Comparison of ENCODE assay signal across 16 cellular contexts in the genomic region with DNA sequence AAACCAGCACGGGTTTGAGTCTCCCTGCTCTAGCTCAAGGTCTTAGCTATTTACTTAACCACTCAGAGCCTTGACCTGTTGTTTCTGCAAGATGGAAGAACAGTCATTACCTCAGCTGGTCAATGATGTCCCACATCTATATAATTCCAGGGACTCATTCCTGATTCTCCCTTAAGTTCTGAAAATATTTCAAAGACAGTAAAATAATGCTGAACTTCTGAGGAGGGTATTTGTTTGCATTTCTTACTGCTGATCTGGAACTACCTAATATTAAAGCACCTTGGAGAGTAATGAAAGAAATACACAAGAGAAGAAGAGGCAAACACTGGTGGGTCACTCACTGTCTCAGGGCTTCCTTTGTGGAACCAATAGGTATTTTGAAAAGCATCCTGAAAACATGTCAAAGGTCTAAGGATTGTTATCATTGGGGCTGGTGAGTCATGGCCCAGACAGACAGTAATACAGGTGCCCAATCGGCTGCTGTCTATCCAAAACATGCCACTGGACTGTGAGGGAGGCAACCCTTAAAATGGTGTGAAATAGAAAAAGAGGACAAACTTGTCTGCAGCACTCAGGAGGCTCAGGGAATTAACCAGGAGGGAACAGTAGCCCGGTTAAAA.
DNase-seq lines count a peak whose midpoint lies in the region; ATAC-seq, FAIRE-seq and TF ChIP-seq lines count a peak whose summit lies in the region.
"Had no signal": no experiment of that assay in that cellular context is flagged by ENCODE, and none has a peak within 500 bp of the region (broad histone marks: within the 10 kb centered on the region; RNA-seq: fewer than 3 reads in every experiment).

No MANE protein-coding gene starts in this region.

- no peak overlapping the region for H3K23ac ChIP-seq in trophoblast cell (ENCODE audit: low read length)

- H3K27ac ChIP-seq in HCT116 (ENCODE audit: low read depth, low read length): no peak overlapping the region
- no peak overlapping the region for H3K27ac ChIP-seq in K562 (ENCODE audit: extremely low read depth, low read depth, low read length)
- H3K27ac ChIP-seq in HepG2 (ENCODE audit: extremely low read length, insufficient read depth, low read length): no peak overlapping the region
- H3K27ac ChIP-seq in trophoblast cell (ENCODE audit: low read depth, low read length): no peak overlapping the region
- H3K27ac ChIP-seq: BLaER1 treated with 17β-estradiol and CSF1 and Interleukin-3, amounts not matched to agents 10 nM and 100 nM; GM23248 had no signal

- H2AFZ ChIP-seq in HCT116 (ENCODE audit: low read depth, low read length, poor library complexity, severe bottlenecking): peak overlapping the region; percentile 19
- no peak overlapping the region; the same call in 1 of the 2 replicates for H2AFZ ChIP-seq in K562 (ENCODE audit: low read depth, low read length)
- no peak overlapping the region for H2AFZ ChIP-seq in HepG2 (ENCODE audit: low read length)
- no peak overlapping the region for H2AFZ ChIP-seq in trophoblast cell (ENCODE audit: insufficient read depth, low read length, poor library complexity)
- H2AFZ ChIP-seq: GM23248 had no signal

- BruUV-seq in HCT116 (replicated peaks; lab: Mats Ljungman, UMichigan) (no TSS peak), K562 (replicated peaks; lab: Mats Ljungman, UMichigan) (no TSS peak), HepG2 (replicated peaks; lab: Mats Ljungman, UMichigan) (no TSS peak)

- WGBS in K562 (ENCODE audit: insufficient coverage, low coverage, missing lambda C conversion rate): 15% methylated on average over 3 of the region's 3 CpGs
- WGBS in HepG2 (ENCODE audit: low lambda C conversion rate): 33% methylated on average over 3 of the region's 3 CpGs
- no CpG with 5 or more reads among the region's 3 CpGs for WGBS in trophoblast cell (ENCODE audit: extremely low coverage, insufficient coverage, insufficient read length)

- no peak overlapping the region for H4K8ac ChIP-seq in trophoblast cell (ENCODE audit: low read depth, low read length)

- no peak overlapping the region for H3K14ac ChIP-seq in trophoblast cell (ENCODE audit: low read length)

- no peaks in the 10 kb centered on the region for H4K20me1 ChIP-seq in HCT116 (ENCODE audit: insufficient read depth)
- H4K20me1 ChIP-seq in K562 (replicated peaks; ENCODE audit: control insufficient read depth, insufficient read depth, low read length): no peaks in the 10 kb centered on the region
- H4K20me1 ChIP-seq in HepG2 (ENCODE audit: insufficient read depth, low read length): no peaks in the 10 kb centered on the region
- H4K20me1 ChIP-seq: BLaER1 treated with 17β-estradiol and CSF1 and Interleukin-3, amounts not matched to agents 10 nM and 100 nM had no signal

- RAD21 ChIA-PET in HCT116 (lab: Charles Lee; ENCODE audit: low non-redundant PET in 1 of 2, low total read pairs in 2 of 2, uncharacterized antibody in 2 of 2, unreplicated experiment in 2 of 2): no interaction called here

- H3K27me3 ChIP-seq in HCT116 (ENCODE audit: insufficient read depth, low read length) (no peaks in the 10 kb centered on the region), K562 (ENCODE audit: control insufficient read depth in 2 of 2, insufficient read depth in 2 of 2, low read length in 2 of 2) (no peaks in the 10 kb centered on the region), HepG2 (ENCODE audit: control insufficient read depth in 1 of 2, insufficient read depth in 2 of 2, low read length in 2 of 2) (no peaks in the 10 kb centered on the region), trophoblast cell (ENCODE audit: insufficient read depth, low read length) (no peaks in the 10 kb centered on the region)
- H3K27me3 ChIP-seq: BLaER1 treated with 17β-estradiol and CSF1 and Interleukin-3, amounts not matched to agents 10 nM and 100 nM had no signal

- CTCF ChIA-PET in HCT116 (lab: Charles Lee): no interaction called here
- CTCF ChIA-PET in K562 (lab: Yijun Ruan, JAX; ENCODE audit: low intra/inter-chr PET ratio): no interaction called here
- CTCF ChIA-PET in HepG2 (lab: Yijun Ruan, JAX; ENCODE audit: low intra/inter-chr PET ratio, low total read pairs): no interaction called here

- TF ChIP-seq POLR2A in HCT116 (IDR thresholded peaks at IDR 0.05; ENCODE audit: borderline replicate concordance, extremely low read depth, insufficient read depth, insufficient read length) (no peak), K562 (conservative IDR thresholded peaks at IDR 0.05) (no peak), HepG2 (IDR thresholded peaks at IDR 0.05; ENCODE audit: insufficient read depth in 1 of 2, low read depth in 2 of 2, low read length in 2 of 2) (no peak)

- H2BK120ac ChIP-seq in trophoblast cell (ENCODE audit: insufficient read depth, low read length, poor library complexity): no peak overlapping the region

- ATAC-seq in HCT116: no peak
- no peak for ATAC-seq in K562
- ATAC-seq in HepG2: no peak
- ATAC-seq in HG03196 (IDR thresholded peaks at IDR 0.05; ENCODE audit: unreplicated experiment): no peak
- ATAC-seq: CD8-positive, alpha-beta T cell; GM12878 had no signal

- H3K79me2 ChIP-seq in HCT116 (ENCODE audit: insufficient read depth, low read length) (no peaks in the 10 kb centered on the region), K562 (ENCODE audit: control insufficient read depth, insufficient read depth, low read length) (no peaks in the 10 kb centered on the region), HepG2 (ENCODE audit: insufficient read depth, low read length) (no peaks in the 10 kb centered on the region), trophoblast cell (ENCODE audit: control insufficient read depth, insufficient read depth, low read length, poor library complexity) (no peaks in the 10 kb centered on the region)

- no peak for TF ChIP-seq RAD21 in HCT116 (IDR thresholded peaks at IDR 0.05; ENCODE audit: low read depth)
- no peak for TF ChIP-seq RAD21 in K562 (CRISPR knock-in tag; conservative IDR thresholded peaks at IDR 0.05 in 1 of 2, IDR thresholded peaks at IDR 0.05 in 1 of 2)
- no peak for TF ChIP-seq RAD21 in HepG2 (CRISPR knock-in tag; IDR thresholded peaks at IDR 0.05)

- no peak overlapping the region for H2AK5ac ChIP-seq in trophoblast cell (ENCODE audit: low read length)

- H3K4me3 ChIP-seq in HCT116 (replicated peaks in 1 of 2; ENCODE audit: low read depth in 1 of 2, low read length in 2 of 2): no peak overlapping the region
- H3K4me3 ChIP-seq in K562: no peak overlapping the region
- H3K4me3 ChIP-seq in HepG2 (replicated peaks in 1 of 3; ENCODE audit: insufficient read depth in 1 of 3, low read depth in 2 of 3, low read length in 3 of 3): no peak overlapping the region
- H3K4me3 ChIP-seq in trophoblast cell (ENCODE audit: low read depth, low read length): no peak overlapping the region
- H3K4me3 ChIP-seq: BLaER1 treated with 17β-estradiol and CSF1 and Interleukin-3, amounts not matched to agents 10 nM and 100 nM; GM12878; GM23248; HAP-1 had no signal

- intact Hi-C loops in HCT116 (cut with micrococcal nuclease) (no loop called here), K562 (cut with micrococcal nuclease) (no loop called here), HepG2 (cut with micrococcal nuclease; ENCODE audit: unreplicated experiment) (no loop called here)

- no peaks in the 10 kb centered on the region for H3K9me1 ChIP-seq in K562 (ENCODE audit: control insufficient read depth, insufficient read depth, low read length)

- in situ Hi-C loops in K562 (cut with MboI) (no loop called here), HepG2 (cut with HindIII; ENCODE audit: extremely low pct_ligation_motif_present, low pct_unique_long_range_greater_than_20kb) (loop anchor here (25.0 kb wide), 1 partner anchor 423 kb away; a partner anchor contains a TSS), ACHN (cut with HindIII; ENCODE audit: low pct_ligation_motif_present, low pct_unique_long_range_greater_than_20kb, low sequenced_read_pairs) (no loop called here)

- H3K4ac ChIP-seq in trophoblast cell (ENCODE audit: low read depth, low read length): no peak overlapping the region

- FAIRE-seq in K562 (lab: Jason Lieb, UNC): no peak
- no peak for FAIRE-seq in HepG2 (lab: Jason Lieb, UNC)
- FAIRE-seq: GM12878 had no signal

- H3K36me3 ChIP-seq in HCT116 (ENCODE audit: control insufficient read depth in 1 of 2, insufficient read depth in 2 of 2, low read length in 2 of 2) (no peaks in the 10 kb centered on the region), K562 (ENCODE audit: control insufficient read depth, insufficient read depth, low read length) (no peaks in the 10 kb centered on the region), HepG2 (replicated peaks in 1 of 2; ENCODE audit: control insufficient read depth in 1 of 2, insufficient read depth in 2 of 2, low read length in 2 of 2) (no peaks in the 10 kb centered on the region), trophoblast cell (ENCODE audit: control insufficient read depth in 1 of 2, insufficient read depth in 2 of 2, low read length in 2 of 2) (no peaks in the 10 kb centered on the region)
- H3K36me3 ChIP-seq: BLaER1 treated with 17β-estradiol and CSF1 and Interleukin-3, amounts not matched to agents 10 nM and 100 nM; HAP-1 had no signal

- H3K4me1 ChIP-seq in HCT116 (ENCODE audit: control insufficient read depth in 1 of 2, insufficient read depth in 2 of 2, low read length in 2 of 2) (peaks cover 18 to 32% of the 10 kb centered on the region in 2 experiments), K562 (replicated peaks in 1 of 2; ENCODE audit: control insufficient read depth in 2 of 2, insufficient read depth in 2 of 2, low read length in 2 of 2) (peaks cover 4 to 34% of the 10 kb centered on the region in 2 experiments; a peak in 3 of 5 replicates), HepG2 (ENCODE audit: insufficient read depth, low read length) (peaks cover 95% of the 10 kb centered on the region), trophoblast cell (ENCODE audit: control insufficient read depth in 1 of 2, insufficient read depth in 2 of 2, low read length in 2 of 2) (peaks cover 9 to 16% of the 10 kb centered on the region in 2 experiments)
- H3K4me1 ChIP-seq: HAP-1 had no signal

- TF ChIP-seq CTCF in HCT116 (IDR thresholded peaks at IDR 0.05 in 2 of 3, conservative IDR thresholded peaks at IDR 0.05 in 1 of 3; ENCODE audit: borderline replicate concordance in 1 of 3, insufficient read depth in 1 of 3, low read depth in 2 of 3, low read length in 2 of 3): no peak
- no peak for TF ChIP-seq CTCF in K562 (IDR thresholded peaks at IDR 0.05 in 2 of 3, conservative IDR thresholded peaks at IDR 0.05 in 1 of 3; ENCODE audit: insufficient read depth in 2 of 3, low read depth in 1 of 3, low read length in 3 of 3)
- TF ChIP-seq CTCF in HepG2 (CRISPR knock-in tag; IDR thresholded peaks at IDR 0.05): no peak

- no peak overlapping the region for H2BK5ac ChIP-seq in trophoblast cell (ENCODE audit: low read depth, low read length, poor library complexity)

- H3K79me1 ChIP-seq in trophoblast cell (ENCODE audit: low read length): peaks cover 6% of the 10 kb centered on the region

- H3K9me3 ChIP-seq in HCT116 (ENCODE audit: control insufficient read depth in 1 of 2, insufficient read depth in 1 of 2, low read depth in 1 of 2, low read length in 2 of 2) (no peaks in the 10 kb centered on the region), K562 (replicated peaks; ENCODE audit: control insufficient read depth, insufficient read depth, low read depth, low read length) (no peaks in the 10 kb centered on the region), HepG2 (ENCODE audit: low read length) (no peaks in the 10 kb centered on the region), trophoblast cell (ENCODE audit: insufficient read depth, low read depth, low read length) (no peaks in the 10 kb centered on the region)
- H3K9me3 ChIP-seq: BLaER1 treated with 17β-estradiol and CSF1 and Interleukin-3, amounts not matched to agents 10 nM and 100 nM; HAP-1 had no signal

- no peaks in the 10 kb centered on the region for H3K9me2 ChIP-seq in HCT116 (ENCODE audit: insufficient read depth)

- H3K4me2 ChIP-seq in HCT116 (ENCODE audit: low read length) (no peak overlapping the region), K562 (ENCODE audit: insufficient read depth, low read length) (no peak overlapping the region), HepG2 (ENCODE audit: low read depth, low read length) (peak overlapping the region; percentile 18; the same call in 1 of the 2 replicates), trophoblast cell (ENCODE audit: low read length) (no peak overlapping the region)
- H3K4me2 ChIP-seq: BLaER1 treated with 17β-estradiol and CSF1 and Interleukin-3, amounts not matched to agents 10 nM and 100 nM had no signal

- POLR2A ChIA-PET in HCT116 (lab: Charles Lee) (no interaction called here), K562 (lab: Yijun Ruan, JAX) (interaction anchor here (0.7 kb wide), 1 partner anchor 10 kb away, joined by 3 read pairs; no protein-coding TSS in a partner anchor), HepG2 (lab: Yijun Ruan, JAX) (interaction anchor here (1.4 to 2.5 kb wide), 3 partner anchors 12 to 16 kb away, joined by 5 to 16 read pairs (median 13); no protein-coding TSS in a partner anchor)

- DNase-seq in HCT116 (ENCODE audit: low read depth, low spot score) (no peak), K562 (ENCODE audit: extremely low read depth in 1 of 4, low spot score in 3 of 4) (no peak), HepG2 (ENCODE audit: low spot score) (peak; percentile 72), trophoblast cell (peak; percentile 72 to 82), ACHN (no peak), NCI-H82 (lab: John Stamatoyannopoulos, UW) (no peak)
- DNase-seq: 8988T; CD8-positive, alpha-beta T cell; DMS 273 treated with DMSO at 0.1 percent for 48 hours; DND-41; EL; GM23248 had no signal

- no peak overlapping the region for H3K18ac ChIP-seq in trophoblast cell (ENCODE audit: low read length)

- TF ChIP-seq EP300 in K562 (IDR thresholded peaks at IDR 0.05; ENCODE audit: low read length) (no peak), HepG2 (IDR thresholded peaks at IDR 0.05; ENCODE audit: low read depth in 2 of 2, low read length in 2 of 2) (no peak; a peak in 1 of 4 replicates), HepG2 (CRISPR knock-in tag; IDR thresholded peaks at IDR 0.05; ENCODE audit: borderline replicate concordance) (peak; percentile 43; the same call in 1 of the 2 replicates)

- H2BK12ac ChIP-seq in trophoblast cell (ENCODE audit: low read length): no peak overlapping the region

- no peak overlapping the region for H3K9ac ChIP-seq in HCT116 (ENCODE audit: low read length)
- H3K9ac ChIP-seq in K562 (ENCODE audit: insufficient read depth in 1 of 2, low read depth in 2 of 2, low read length in 2 of 2): no peak overlapping the region
- no peak overlapping the region for H3K9ac ChIP-seq in HepG2 (ENCODE audit: insufficient read depth, low read depth, low read length)
- H3K9ac ChIP-seq in trophoblast cell (ENCODE audit: low read length): no peak overlapping the region
- H3K9ac ChIP-seq: BLaER1 treated with 17β-estradiol and CSF1 and Interleukin-3, amounts not matched to agents 10 nM and 100 nM; GM23248 had no signal

- H4K12ac ChIP-seq in trophoblast cell (ENCODE audit: low read depth, low read length): no peak overlapping the region

- no peak overlapping the region for H4K91ac ChIP-seq in trophoblast cell (ENCODE audit: low read depth, low read length)

Comparison
In these comparisons a context has a peak if more than half of its experiments do, and no peak if none do; other contexts are left out.
1. DNase-seq: peak in HepG2 (single experiment) and trophoblast cell (2 of 2); none in HCT116 (single experiment), K562 (0 of 4), ACHN (single experiment) and NCI-H82 (single experiment).